26 cellular contexts compared by ENCODE assay signal in genomic region chr2:38765551-38765950, GRCh38. TPM values are rescaled to one million over a fixed set of nuclear protein-coding genes. Genes with fewer than 3 reads are reported as not detected.
A peak's percentile ranks its signal among the peaks of the same experiment; 100 is the strongest.
DNase-seq lines count a peak whose midpoint lies in the region; ATAC-seq, FAIRE-seq and TF ChIP-seq lines count a peak whose summit lies in the region.
"Had no signal": no experiment of that assay in that cellular context is flagged by ENCODE, and none has a peak within 500 bp of the region (broad histone marks: within the 10 kb centered on the region; RNA-seq: fewer than 3 reads in every experiment).

No MANE protein-coding gene starts in this region.

- intact Hi-C loops in activated CD4-positive, alpha-beta T cell treated with anti-CD3 and anti-CD28 coated beads for 36 hours (cut with DNase I, micrococcal nuclease) = no loop called here

- H3K9me2 ChIP-seq in GM23248 (ENCODE audit: insufficient read depth) = no peaks in the 10 kb centered on the region

- POLR2A ChIA-PET in activated CD4-positive, alpha-beta T cell treated with anti-CD3 and anti-CD28 coated beads for 36 hours (lab: Charles Lee) = interaction anchor here (0.6 kb wide), 1 partner anchor 503 kb away, joined by 6 read pairs; no protein-coding TSS in a partner anchor

- no peak overlapping the region for H3K4me3 Mint-ChIP-seq in activated CD4-positive, alpha-beta T cell treated with anti-CD3 and anti-CD28 coated beads for 36 hours
- H3K4me3 Mint-ChIP-seq: H9 had no signal

- peak overlapping the region; percentile 47 for H3K27ac ChIP-seq in GM23248
- H3K27ac ChIP-seq in RWPE2 (ENCODE audit: poor library complexity, severe bottlenecking) = peak overlapping the region; percentile 33
- peak overlapping the region; percentile 51 for H3K27ac ChIP-seq in osteoblast (ENCODE audit: low read depth, low read length)
- H3K27ac ChIP-seq: A549, HL-60, PC-9 had no signal

- H3K4me3 ChIP-seq in GM23248 = no peak overlapping the region
- no peak overlapping the region for H3K4me3 ChIP-seq in RWPE2 (ENCODE audit: severe bottlenecking)
- H3K4me3 ChIP-seq in bronchial epithelial cell (ENCODE audit: low read depth, low read length) = no peak overlapping the region
- H3K4me3 ChIP-seq in osteoblast (ENCODE audit: insufficient read depth, low read length) = no peak overlapping the region
- H3K4me3 ChIP-seq in H7 (ENCODE audit: insufficient read depth, low read depth, low read length) = no peak overlapping the region
- H3K4me3 ChIP-seq: A549, PC-9 had no signal

- DNase-seq in GM23248 = no peak
- DNase-seq in RWPE2 (ENCODE audit: low spot score) = no peak
- DNase-seq in bronchial epithelial cell (ENCODE audit: low read depth) = peak; percentile 38
- DNase-seq in osteoblast (ENCODE audit: insufficient read length, low spot score, missing footprints) = no peak
- no peak for DNase-seq in H7
- DNase-seq in activated CD4-positive, alpha-beta T cell treated with anti-CD3 and anti-CD28 coated beads for 36 hours = no peak
- DNase-seq in activated CD8-positive, alpha-beta memory T cell treated with anti-CD3 and anti-CD28 coated beads, Interleukin-2, amount 50 U/mL, for 48 hours = no peak
- DNase-seq in GM19239 (ENCODE audit: insufficient read length, low spot score) = no peak
- DNase-seq: BE2C, DMS53, GDM1, H9, KBM-7, NCI-H1092, NCI-H1436 treated with DMSO at 0.1 percent for 48 hours, NCI-H2029 treated with DMSO at 0.1 percent for 48 hours, NCI-H2171, NCI-H446, NCI-H526 treated with DMSO at 0.1 percent for 48 hours, RPMI8226, SIG-M5 had no signal

- ATAC-seq in RWPE2 (ENCODE audit: low read depth) = peak; percentile 21; the same call in 1 of the 3 replicates
- ATAC-seq in activated CD4-positive, alpha-beta T cell treated with anti-CD3 and anti-CD28 coated beads for 36 hours = no peak
- ATAC-seq: A549, HepG2 had no signal

- H3K27me3 Mint-ChIP-seq in activated CD4-positive, alpha-beta T cell treated with anti-CD3 and anti-CD28 coated beads for 36 hours = no peaks in the 10 kb centered on the region

- H3K36me3 Mint-ChIP-seq in activated CD4-positive, alpha-beta T cell treated with anti-CD3 and anti-CD28 coated beads for 36 hours (ENCODE audit: low read depth) = no peaks in the 10 kb centered on the region

- H3K9me3 ChIP-seq in GM23248 (ENCODE audit: low read depth) = no peaks in the 10 kb centered on the region
- no peaks in the 10 kb centered on the region for H3K9me3 ChIP-seq in RWPE2 (ENCODE audit: severe bottlenecking)
- no peaks in the 10 kb centered on the region for H3K9me3 ChIP-seq in osteoblast (ENCODE audit: low read depth, low read length)
- H3K9me3 ChIP-seq: A549, BE2C had no signal

- H3K27ac Mint-ChIP-seq in activated CD4-positive, alpha-beta T cell treated with anti-CD3 and anti-CD28 coated beads for 36 hours = no peak overlapping the region
- H3K27ac Mint-ChIP-seq: H9 had no signal

- WGBS in GM23248 (ENCODE audit: low coverage in 1 of 2, low lambda C conversion rate in 2 of 2, missing lambda C conversion rate in 2 of 2), 2 experiments = 85 to 93% methylated on average over 5 of the region's 5 CpGs

- H3K4me2 ChIP-seq in GM23248 (ENCODE audit: unreplicated experiment) (peak overlapping the region; percentile 45), osteoblast (ENCODE audit: insufficient read depth, low read length) (peak overlapping the region; percentile 51)
- H3K4me2 ChIP-seq: A549, PC-9 had no signal

- H3K4me1 ChIP-seq in GM23248 (ENCODE audit: insufficient read depth) (peaks cover 20% of the 10 kb centered on the region), RWPE2 (ENCODE audit: insufficient read depth, poor library complexity, severe bottlenecking) (peaks cover 20% of the 10 kb centered on the region), osteoblast (ENCODE audit: insufficient read depth, low read length) (peaks cover 19% of the 10 kb centered on the region)
- H3K4me1 ChIP-seq: A549, BE2C had no signal

- no peaks in the 10 kb centered on the region for H3K27me3 ChIP-seq in GM23248 (replicated peaks; ENCODE audit: insufficient read depth)
- H3K27me3 ChIP-seq in RWPE2 (ENCODE audit: insufficient read depth, poor library complexity, severe bottlenecking) = no peaks in the 10 kb centered on the region
- no peaks in the 10 kb centered on the region for H3K27me3 ChIP-seq in bronchial epithelial cell (ENCODE audit: control insufficient read depth, insufficient read depth, low read length)
- H3K27me3 ChIP-seq in osteoblast (ENCODE audit: insufficient read depth, low read length) = no peaks in the 10 kb centered on the region
- no peaks in the 10 kb centered on the region for H3K27me3 ChIP-seq in H7 (ENCODE audit: control insufficient read depth, insufficient read depth, low read length)
- H3K27me3 ChIP-seq: BE2C had no signal

- H3K36me3 ChIP-seq in GM23248 (ENCODE audit: low read depth) (no peaks in the 10 kb centered on the region), RWPE2 (ENCODE audit: low read depth) (no peaks in the 10 kb centered on the region), bronchial epithelial cell (ENCODE audit: control insufficient read depth, insufficient read depth, low read length) (no peaks in the 10 kb centered on the region), osteoblast (ENCODE audit: insufficient read depth, low read length) (no peaks in the 10 kb centered on the region), H7 (replicated peaks; ENCODE audit: control insufficient read depth, insufficient read depth, low read length) (no peaks in the 10 kb centered on the region)
- H3K36me3 ChIP-seq: BE2C had no signal

- FAIRE-seq in bronchial epithelial cell (lab: Jason Lieb, UNC) (no peak), GM19239 (lab: Jason Lieb, UNC) (no peak)
- FAIRE-seq: A549, D721Med, HepG2 had no signal

- peaks cover 21% of the 10 kb centered on the region for H3F3A ChIP-seq in GM23248 (ENCODE audit: insufficient read depth)

- no peaks in the 10 kb centered on the region for H3K9me3 Mint-ChIP-seq in activated CD4-positive, alpha-beta T cell treated with anti-CD3 and anti-CD28 coated beads for 36 hours (ENCODE audit: low read depth)
- H3K9me3 Mint-ChIP-seq: H9 had no signal

- H3K79me2 ChIP-seq in GM23248 (ENCODE audit: insufficient read depth) (no peaks in the 10 kb centered on the region), osteoblast (ENCODE audit: insufficient read depth, low read length) (no peaks in the 10 kb centered on the region)

- peaks cover 2% of the 10 kb centered on the region for H3K4me1 Mint-ChIP-seq in activated CD4-positive, alpha-beta T cell treated with anti-CD3 and anti-CD28 coated beads for 36 hours
- H3K4me1 Mint-ChIP-seq: H9 had no signal

- H2AFZ ChIP-seq in GM23248 = no peak overlapping the region
- H2AFZ ChIP-seq in osteoblast (ENCODE audit: low read length) = peak overlapping the region; percentile 56
- H2AFZ ChIP-seq: PC-9 had no signal

- 0 out of 2 replicates have a peak overlapping the region, but pooled peaks have one; percentile 3 for H3K9ac ChIP-seq in GM23248

- in situ Hi-C loops in GM23248 (cut with MboI) = no loop called here

- no peaks in the 10 kb centered on the region for H4K20me1 ChIP-seq in GM23248 (ENCODE audit: insufficient read depth)
- no peaks in the 10 kb centered on the region for H4K20me1 ChIP-seq in osteoblast (ENCODE audit: insufficient read depth, low read length)

- CTCF ChIA-PET in activated CD4-positive, alpha-beta T cell treated with anti-CD3 and anti-CD28 coated beads for 36 hours (lab: Charles Lee) = interaction anchor here (0.7 kb wide), 1 partner anchor 36 kb away, joined by 4 read pairs; no protein-coding TSS in a partner anchor

- TF ChIP-seq CTCF in RWPE2 (IDR thresholded peaks at IDR 0.05; ENCODE audit: poor library complexity, severe bottlenecking) (no peak), bronchial epithelial cell (IDR thresholded peaks at IDR 0.05; ENCODE audit: insufficient read depth, low read length, severe bottlenecking) (no peak), osteoblast (IDR thresholded peaks at IDR 0.05; ENCODE audit: extremely low read depth, low read depth, low read length) (no peak)

RNA-seq across cellular contexts. Expression of gene GEMIN6, which starts 12.5 kb away (rescaled TPM):
- total RNA-seq in GM23248 (2014; rRNA removed; shearing (Covaris generic)) = 5.2 and 15.3 TPM in 2 replicates
- polyA plus RNA-seq in GM23248 (2016; fragmentation: Nextera tagmentation; extraction: Ambion mirVana) = 14.9 and 15.3 TPM in 2 replicates
- total RNA-seq in bronchial epithelial cell (7.2 and 10.5 TPM in 2 replicates), osteoblast (4.3 and 5.3 TPM in 2 replicates)
- total RNA-seq in H7 (2014; rRNA removed; shearing (Covaris generic)) = 17.6 and 22.2 TPM in 2 replicates
- 10 to 100 TPM; 28.4 to 31.6 TPM for total RNA-seq in activated CD4-positive, alpha-beta T cell treated with anti-CD3 and anti-CD28 coated beads for 36 hours

RNA-seq across cellular contexts. Expression of gene SRSF7, which starts 14.4 kb away (rescaled TPM):
- 86.5 and 95.0 TPM in 2 replicates for total RNA-seq in GM23248 (2014; rRNA removed; shearing (Covaris generic))
- polyA plus RNA-seq in GM23248 (2016; fragmentation: Nextera tagmentation; extraction: Ambion mirVana) = 156 TPM in 2 replicates
- 115 and 120 TPM in 2 replicates for total RNA-seq in bronchial epithelial cell
- total RNA-seq in osteoblast = 46.3 and 48.1 TPM in 2 replicates
- 140 and 206 TPM in 2 replicates for total RNA-seq in H7 (2014; rRNA removed; shearing (Covaris generic))
- 100 to 1,000 TPM; 194 to 309 TPM for total RNA-seq in activated CD4-positive, alpha-beta T cell treated with anti-CD3 and anti-CD28 coated beads for 36 hours
